ENCODE assay signal across 17 cellular contexts in the genomic region with DNA sequence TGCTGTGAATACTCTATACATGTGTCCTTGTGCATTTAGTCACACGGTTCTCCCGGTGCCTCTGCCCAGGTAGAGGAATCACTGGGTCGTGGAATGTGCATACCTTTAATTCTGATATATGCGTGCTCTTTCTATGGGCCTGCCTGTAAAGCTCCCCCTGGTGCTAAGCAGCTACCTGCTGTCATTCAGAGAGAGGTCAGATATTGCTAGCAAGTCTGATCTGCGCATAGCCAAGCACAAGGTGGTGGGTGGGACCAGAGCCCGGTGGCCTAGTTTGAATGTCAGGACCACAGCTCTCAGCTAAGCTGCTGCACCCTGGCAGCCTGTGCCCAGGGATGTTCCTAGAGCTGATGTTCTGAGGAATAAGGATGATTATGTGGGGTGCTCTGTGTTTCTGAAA. TPM values are rescaled to one million over a fixed set of nuclear protein-coding genes. Genes with fewer than 3 reads are reported as not detected.
DNase-seq lines count a peak whose midpoint lies in the region; ATAC-seq lines count a peak whose summit lies in the region.
"Had no signal": no experiment of that assay in that cellular context is flagged by ENCODE, and none has a peak within 500 bp of the region (broad histone marks: within the 10 kb centered on the region; RNA-seq: fewer than 3 reads in every experiment).

No MANE protein-coding gene starts in this region.

- DNase-seq in Right ventricle myocardium inferior (ENCODE audit: missing footprints) = no peak
- no peak for DNase-seq in cardiac septum (ENCODE audit: low spot score)
- peak; percentile 54 for DNase-seq in cerebellar cortex (ENCODE audit: low spot score)
- DNase-seq in islet precursor cell = peak; percentile 64
- no peak for DNase-seq in activated CD8-positive, alpha-beta memory T cell treated with anti-CD3 and anti-CD28 coated beads, Interleukin-2, amount 50 U/mL, for 4 hours
- no peak for DNase-seq in head of caudate nucleus
- DNase-seq: activated CD4-positive, alpha-beta T cell treated with anti-CD3 and anti-CD28 coated beads, Interleukin-2, amount 10 ng/mL, durations not matched to agents 24 days and 14 days; hippocampal formation; KBM-7; NCI-H1417; NCI-H226; psoas muscle; stimulated activated CD4-positive, alpha-beta T cell treated with anti-CD3 and anti-CD28 coated beads, Interleukin-12 subunit alpha, Interleukin-12 subunit beta, amount 100 ng/mL, for 4 hours; stimulated activated naive B cell treated with anti-CD40 and anti-IgM and Interleukin-4, amounts not matched to agents 10 μg/mL and 1 μg/mL and 100 μg/mL, for 72 hours; transverse colon had no signal

- ATAC-seq in Right ventricle myocardium inferior (peak; percentile 63), GM18517 (IDR thresholded peaks at IDR 0.05; ENCODE audit: unreplicated experiment) (no peak), HG02973 (IDR thresholded peaks at IDR 0.05; ENCODE audit: unreplicated experiment) (no peak)
- ATAC-seq: stimulated activated naive B cell treated with anti-CD40 and anti-IgM and Interleukin-4, amounts not matched to agents 10 μg/mL and 1 μg/mL and 100 μg/mL, for 72 hours had no signal

- intact Hi-C loops in Right ventricle myocardium inferior (cut with DNase I) = no loop called here
- intact Hi-C loops in cardiac septum (cut with DNase I) = no loop called here
- intact Hi-C loops in head of caudate nucleus (cut with DNase I) = no loop called here

RNA-seq across cellular contexts. Expression of a gene that starts 33.4 kb away (rescaled TPM):
- 110 TPM for total RNA-seq in Right ventricle myocardium inferior
- 67.0 TPM for total RNA-seq in cardiac septum

Comparison
In these comparisons a context has a peak if more than half of its experiments do, and no peak if none do; other contexts are left out.
1. DNase-seq: peak in cerebellar cortex (single experiment) and islet precursor cell (single experiment); none in Right ventricle myocardium inferior (single experiment), cardiac septum (single experiment), activated CD8-positive, alpha-beta memory T cell treated with anti-CD3 and anti-CD28 coated beads, Interleukin-2, amount 50 U/mL, for 4 hours (single experiment) and head of caudate nucleus (0 of 42).